9 cellular contexts compared by ENCODE assay signal in the genomic region with DNA sequence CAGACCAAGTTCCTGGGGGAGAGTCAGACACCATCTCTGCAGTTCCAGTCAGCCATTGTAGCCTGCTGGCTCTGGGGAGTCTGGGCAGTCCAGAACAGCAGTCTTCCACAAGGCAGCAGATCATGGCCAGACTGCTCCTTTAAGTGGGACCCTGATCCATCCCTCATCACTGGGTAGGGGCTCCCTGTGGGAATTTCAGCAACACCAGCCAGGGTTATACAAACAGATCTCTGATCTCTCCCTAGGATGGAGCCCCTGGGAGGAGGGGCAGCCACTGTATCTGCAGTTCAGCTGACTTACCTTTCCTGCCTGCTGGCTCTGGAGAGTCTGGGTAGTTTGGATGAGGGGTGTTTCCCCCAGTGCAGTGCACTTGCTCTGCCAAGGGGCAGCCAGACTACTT. TPM values are rescaled to one million over a fixed set of nuclear protein-coding genes. Genes with fewer than 3 reads are reported as not detected.
"Had no signal": no experiment of that assay in that cellular context is flagged by ENCODE, and none has a peak within 500 bp of the region (broad histone marks: within the 10 kb centered on the region; RNA-seq: fewer than 3 reads in every experiment).

No MANE protein-coding gene starts in this region.

- ATAC-seq: GM12878 had no signal

- H3K4me3 ChIP-seq: GM12878 had no signal

- DNase-seq: GDM1, GF-D8 had no signal

- FAIRE-seq: G401.6, GM12878, GM12891, GM12892, GM18507, GM19239 had no signal

RNA-seq across cellular contexts. Expression of a gene that starts 42.1 kb away (rescaled TPM):
- total RNA-seq: G401 had no signal
